ENCODE assay signal across 15 cellular contexts in the genomic region with DNA sequence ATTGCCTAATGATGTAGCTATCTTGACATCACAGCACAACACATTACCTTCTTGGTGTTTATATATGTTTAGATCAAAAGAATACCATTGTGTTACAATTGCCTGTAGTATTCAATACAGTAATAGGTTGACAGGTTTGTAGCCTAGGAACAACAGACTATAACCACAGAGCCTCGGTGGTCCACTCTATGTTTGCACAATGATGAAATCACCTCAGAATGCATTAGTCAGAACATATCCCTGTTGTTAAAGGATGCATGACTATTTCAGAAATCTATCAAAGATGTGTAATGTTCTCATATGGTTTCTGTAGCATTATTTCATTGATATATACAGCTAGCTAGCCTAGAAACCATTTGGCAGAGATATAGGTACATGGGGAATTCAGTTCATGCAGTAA.
DNase-seq lines count a peak whose midpoint lies in the region; ATAC-seq and TF ChIP-seq lines count a peak whose summit lies in the region.
"Had no signal": no experiment of that assay in that cellular context is flagged by ENCODE, and none has a peak within 500 bp of the region (broad histone marks: within the 10 kb centered on the region; RNA-seq: fewer than 3 reads in every experiment).

No MANE protein-coding gene starts in this region.

- H3K27me3 ChIP-seq in adipocyte (replicated peaks; ENCODE audit: control insufficient read depth, insufficient read depth, low read length): no peaks in the 10 kb centered on the region
- H3K27me3 ChIP-seq: vagina had no signal

- H3K36me3 ChIP-seq in HEK293 (ENCODE audit: control insufficient read depth in 2 of 2, insufficient read depth in 1 of 2, low read length in 2 of 2) (peaks cover 37 to 82% of the 10 kb centered on the region in 2 experiments), adipocyte (ENCODE audit: control insufficient read depth, insufficient read depth, low read length, severe bottlenecking) (peaks cover 59% of the 10 kb centered on the region)

- H3K4me3 ChIP-seq in HEK293 (ENCODE audit: low read depth, low read length) (no peak overlapping the region), adipocyte (ENCODE audit: low read length) (no peak overlapping the region)
- H3K4me3 ChIP-seq: HAP-1, vagina had no signal

- DNase-seq in AG08395 (ENCODE audit: low spot score): peak; percentile 34
- peak; percentile 75 for DNase-seq in adipocyte (ENCODE audit: low read depth)
- peak; percentile 85 for DNase-seq in glomerular visceral epithelial cell (ENCODE audit: extremely low spot score)
- DNase-seq in iPS-NIHi7 (ENCODE audit: extremely low spot score): no peak
- DNase-seq in posterior cingulate gyrus: no peak
- DNase-seq: activated CD4-positive, alpha-beta T cell treated with anti-CD3 and anti-CD28 coated beads for 48 hours; naive B cell; NCI-H446 treated with DMSO at 0.1 percent for 48 hours; SIG-M5 had no signal

- CTCF ChIA-PET in HEK293 (lab: Yijun Ruan, JAX): no interaction called here

- intact Hi-C loops in posterior cingulate gyrus (cut with DNase I): no loop called here

- no peak overlapping the region for H3K27ac ChIP-seq in HEK293 (ENCODE audit: extremely low read depth, low read depth, low read length)
- H3K27ac ChIP-seq: KMS-11, vagina had no signal

- POLR2A ChIA-PET in HEK293 (lab: Yijun Ruan, JAX): interaction anchor here (1.4 kb wide), 1 partner anchor 9 kb away, joined by 6 read pairs; a partner anchor contains a TSS

- no peak overlapping the region for H3K9ac ChIP-seq in adipocyte (ENCODE audit: low read length)
- H3K9ac ChIP-seq: KMS-11 had no signal

- H3K9me3 ChIP-seq in HEK293 (ENCODE audit: control insufficient read depth, insufficient read depth, low read depth, low read length) (no peaks in the 10 kb centered on the region), adipocyte (ENCODE audit: control insufficient read depth, low read length) (no peaks in the 10 kb centered on the region)
- H3K9me3 ChIP-seq: vagina had no signal

- H3K4me1 ChIP-seq in HEK293 (ENCODE audit: control insufficient read depth, insufficient read depth, low read length) (no peaks in the 10 kb centered on the region; the same call in 1 of the 2 replicates), adipocyte (ENCODE audit: control insufficient read depth, insufficient read depth, low read length) (peaks cover 28% of the 10 kb centered on the region)
- H3K4me1 ChIP-seq: vagina had no signal

- ATAC-seq in HG02759 (IDR thresholded peaks at IDR 0.05; ENCODE audit: unreplicated experiment) (no peak), HG02763 (IDR thresholded peaks at IDR 0.05; ENCODE audit: unreplicated experiment) (no peak)

- no peak for TF ChIP-seq CTCF in HEK293 (tag by site-specific recombination; IDR thresholded peaks at IDR 0.05)

TF ChIP-seq in HEK293, 187 proteins besides CTCF, POLR2A, EP300 and RAD21 (continues in another document):
- TF ChIP-seq ZNF510 (tag by site-specific recombination; IDR thresholded peaks at IDR 0.05; ENCODE audit: insufficient replicate concordance): no peak
- TF ChIP-seq, protein P1, sequence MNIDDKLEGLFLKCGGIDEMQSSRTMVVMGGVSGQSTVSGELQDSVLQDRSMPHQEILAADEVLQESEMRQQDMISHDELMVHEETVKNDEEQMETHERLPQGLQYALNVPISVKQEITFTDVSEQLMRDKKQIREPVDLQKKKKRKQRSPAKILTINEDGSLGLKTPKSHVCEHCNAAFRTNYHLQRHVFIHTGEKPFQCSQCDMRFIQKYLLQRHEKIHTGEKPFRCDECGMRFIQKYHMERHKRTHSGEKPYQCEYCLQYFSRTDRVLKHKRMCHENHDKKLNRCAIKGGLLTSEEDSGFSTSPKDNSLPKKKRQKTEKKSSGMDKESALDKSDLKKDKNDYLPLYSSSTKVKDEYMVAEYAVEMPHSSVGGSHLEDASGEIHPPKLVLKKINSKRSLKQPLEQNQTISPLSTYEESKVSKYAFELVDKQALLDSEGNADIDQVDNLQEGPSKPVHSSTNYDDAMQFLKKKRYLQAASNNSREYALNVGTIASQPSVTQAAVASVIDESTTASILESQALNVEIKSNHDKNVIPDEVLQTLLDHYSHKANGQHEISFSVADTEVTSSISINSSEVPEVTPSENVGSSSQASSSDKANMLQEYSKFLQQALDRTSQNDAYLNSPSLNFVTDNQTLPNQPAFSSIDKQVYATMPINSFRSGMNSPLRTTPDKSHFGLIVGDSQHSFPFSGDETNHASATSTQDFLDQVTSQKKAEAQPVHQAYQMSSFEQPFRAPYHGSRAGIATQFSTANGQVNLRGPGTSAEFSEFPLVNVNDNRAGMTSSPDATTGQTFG (tag by site-specific recombination; IDR thresholded peaks at IDR 0.05; ENCODE audit: borderline replicate concordance): no peak
- TF ChIP-seq ZNF585B (tag by site-specific recombination; IDR thresholded peaks at IDR 0.05): no peak
- TF ChIP-seq, protein P2, sequence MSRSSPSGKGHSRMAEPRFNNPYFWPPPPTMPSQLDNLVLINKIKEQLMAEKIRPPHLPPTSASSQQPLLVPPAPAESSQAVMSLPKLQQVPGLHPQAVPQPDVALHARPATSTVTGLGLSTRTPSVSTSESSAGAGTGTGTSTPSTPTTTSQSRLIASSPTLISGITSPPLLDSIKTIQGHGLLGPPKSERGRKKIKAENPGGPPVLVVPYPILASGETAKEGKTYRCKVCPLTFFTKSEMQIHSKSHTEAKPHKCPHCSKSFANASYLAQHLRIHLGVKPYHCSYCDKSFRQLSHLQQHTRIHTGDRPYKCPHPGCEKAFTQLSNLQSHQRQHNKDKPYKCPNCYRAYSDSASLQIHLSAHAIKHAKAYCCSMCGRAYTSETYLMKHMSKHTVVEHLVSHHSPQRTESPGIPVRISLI (tag by site-specific recombination; IDR thresholded peaks at IDR 0.05): no peak
- no peak for TF ChIP-seq ZNF48 (tag by site-specific recombination; IDR thresholded peaks at IDR 0.05)
- no peak for TF ChIP-seq ZNF423 (tag by site-specific recombination; IDR thresholded peaks at IDR 0.05)
- TF ChIP-seq ZNF10 (tag by site-specific recombination; IDR thresholded peaks at IDR 0.05): no peak
- TF ChIP-seq, protein P3, sequence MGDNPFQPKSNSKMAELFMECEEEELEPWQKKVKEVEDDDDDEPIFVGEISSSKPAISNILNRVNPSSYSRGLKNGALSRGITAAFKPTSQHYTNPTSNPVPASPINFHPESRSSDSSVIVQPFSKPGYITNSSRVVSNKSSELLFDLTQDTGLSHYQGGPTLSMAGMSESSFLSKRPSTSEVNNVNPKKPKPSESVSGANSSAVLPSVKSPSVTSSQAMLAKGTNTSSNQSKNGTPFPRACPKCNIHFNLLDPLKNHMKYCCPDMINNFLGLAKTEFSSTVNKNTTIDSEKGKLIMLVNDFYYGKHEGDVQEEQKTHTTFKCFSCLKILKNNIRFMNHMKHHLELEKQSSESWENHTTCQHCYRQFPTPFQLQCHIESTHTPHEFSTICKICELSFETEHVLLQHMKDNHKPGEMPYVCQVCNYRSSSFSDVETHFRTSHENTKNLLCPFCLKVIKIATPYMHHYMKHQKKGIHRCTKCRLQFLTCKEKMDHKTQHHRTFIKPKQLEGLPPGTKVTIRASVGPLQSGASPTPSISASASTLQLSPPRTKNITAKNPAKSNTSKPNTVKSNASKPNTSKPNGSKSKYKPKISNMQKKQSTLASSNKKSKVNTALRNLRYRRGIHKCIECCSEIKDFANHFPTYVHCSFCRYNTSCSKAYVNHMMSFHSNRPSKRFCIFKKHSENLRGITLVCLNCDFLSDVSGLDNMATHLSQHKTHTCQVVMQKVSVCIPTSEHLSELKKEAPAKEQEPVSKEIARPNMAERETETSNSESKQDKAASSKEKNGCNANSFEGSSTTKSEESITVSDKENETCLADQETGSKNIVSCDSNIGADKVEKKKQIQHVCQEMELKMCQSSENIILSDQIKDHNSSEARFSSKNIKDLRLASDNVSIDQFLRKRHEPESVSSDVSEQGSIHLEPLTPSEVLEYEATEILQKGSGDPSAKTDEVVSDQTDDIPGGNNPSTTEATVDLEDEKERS (tag by site-specific recombination; IDR thresholded peaks at IDR 0.05): no peak
- TF ChIP-seq SALL2 (tag by site-specific recombination; IDR thresholded peaks at IDR 0.05; ENCODE audit: borderline replicate concordance): no peak
- TF ChIP-seq BCL11A (tag by site-specific recombination; IDR thresholded peaks at IDR 0.05; ENCODE audit: low read depth): no peak
- TF ChIP-seq ZNF223 (tag by site-specific recombination; IDR thresholded peaks at IDR 0.05): no peak
- TF ChIP-seq ZBTB21 (tag by site-specific recombination; IDR thresholded peaks at IDR 0.05): no peak
- TF ChIP-seq ZNF211 (tag by site-specific recombination; IDR thresholded peaks at IDR 0.05; ENCODE audit: low read depth): no peak
- TF ChIP-seq ZNF624 (tag by site-specific recombination; IDR thresholded peaks at IDR 0.05): no peak
- no peak for TF ChIP-seq KLF8 (tag by site-specific recombination; IDR thresholded peaks at IDR 0.05)
- TF ChIP-seq ZNF555 (tag by site-specific recombination; conservative IDR thresholded peaks at IDR 0.05): no peak
- TF ChIP-seq, protein P4, sequence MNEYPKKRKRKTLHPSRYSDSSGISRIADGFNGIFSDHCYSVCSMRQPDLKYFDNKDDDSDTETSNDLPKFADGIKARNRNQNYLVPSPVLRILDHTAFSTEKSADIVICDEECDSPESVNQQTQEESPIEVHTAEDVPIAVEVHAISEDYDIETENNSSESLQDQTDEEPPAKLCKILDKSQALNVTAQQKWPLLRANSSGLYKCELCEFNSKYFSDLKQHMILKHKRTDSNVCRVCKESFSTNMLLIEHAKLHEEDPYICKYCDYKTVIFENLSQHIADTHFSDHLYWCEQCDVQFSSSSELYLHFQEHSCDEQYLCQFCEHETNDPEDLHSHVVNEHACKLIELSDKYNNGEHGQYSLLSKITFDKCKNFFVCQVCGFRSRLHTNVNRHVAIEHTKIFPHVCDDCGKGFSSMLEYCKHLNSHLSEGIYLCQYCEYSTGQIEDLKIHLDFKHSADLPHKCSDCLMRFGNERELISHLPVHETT (tag by site-specific recombination; IDR thresholded peaks at IDR 0.05): peak; percentile 21; the same call in 1 of the 2 replicates
- TF ChIP-seq ZNF146 (tag by site-specific recombination; IDR thresholded peaks at IDR 0.05): no peak
- no peak for TF ChIP-seq IKZF3 (tag by site-specific recombination; IDR thresholded peaks at IDR 0.05)
- TF ChIP-seq SP2 (tag by site-specific recombination; IDR thresholded peaks at IDR 0.05): no peak
- TF ChIP-seq ZNF626 (tag by site-specific recombination; IDR thresholded peaks at IDR 0.05): no peak
- peak; percentile 41; the same call in 1 of the 2 replicates for TF ChIP-seq ZNF366 (tag by site-specific recombination; conservative IDR thresholded peaks at IDR 0.05)
- no peak for TF ChIP-seq ZNF747 (tag by site-specific recombination; IDR thresholded peaks at IDR 0.05)
- TF ChIP-seq, protein P5, sequence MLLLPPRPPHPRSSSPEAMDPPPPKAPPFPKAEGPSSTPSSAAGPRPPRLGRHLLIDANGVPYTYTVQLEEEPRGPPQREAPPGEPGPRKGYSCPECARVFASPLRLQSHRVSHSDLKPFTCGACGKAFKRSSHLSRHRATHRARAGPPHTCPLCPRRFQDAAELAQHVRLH (tag by site-specific recombination; IDR thresholded peaks at IDR 0.05): no peak

Comparison
In these comparisons a context has a peak if more than half of its experiments do, and no peak if none do; other contexts are left out.
1. DNase-seq: peak in AG08395 (single experiment), adipocyte (single experiment) and glomerular visceral epithelial cell (single experiment); none in iPS-NIHi7 (single experiment) and posterior cingulate gyrus (0 of 10).